In genomic region chr21:44018127-44018526, GRCh38 we compare ENCODE assay signal across 1 cellular context.
TF ChIP-seq lines count a peak whose summit lies in the region.

No MANE protein-coding gene starts in this region.

TF ChIP-seq in GM12878, 131 proteins besides CTCF, POLR2A, EP300 and RAD21:
- no peak for TF ChIP-seq RCOR1 (conservative IDR thresholded peaks at IDR 0.05; ENCODE audit: low read depth, low read length)
